In the genomic region with DNA sequence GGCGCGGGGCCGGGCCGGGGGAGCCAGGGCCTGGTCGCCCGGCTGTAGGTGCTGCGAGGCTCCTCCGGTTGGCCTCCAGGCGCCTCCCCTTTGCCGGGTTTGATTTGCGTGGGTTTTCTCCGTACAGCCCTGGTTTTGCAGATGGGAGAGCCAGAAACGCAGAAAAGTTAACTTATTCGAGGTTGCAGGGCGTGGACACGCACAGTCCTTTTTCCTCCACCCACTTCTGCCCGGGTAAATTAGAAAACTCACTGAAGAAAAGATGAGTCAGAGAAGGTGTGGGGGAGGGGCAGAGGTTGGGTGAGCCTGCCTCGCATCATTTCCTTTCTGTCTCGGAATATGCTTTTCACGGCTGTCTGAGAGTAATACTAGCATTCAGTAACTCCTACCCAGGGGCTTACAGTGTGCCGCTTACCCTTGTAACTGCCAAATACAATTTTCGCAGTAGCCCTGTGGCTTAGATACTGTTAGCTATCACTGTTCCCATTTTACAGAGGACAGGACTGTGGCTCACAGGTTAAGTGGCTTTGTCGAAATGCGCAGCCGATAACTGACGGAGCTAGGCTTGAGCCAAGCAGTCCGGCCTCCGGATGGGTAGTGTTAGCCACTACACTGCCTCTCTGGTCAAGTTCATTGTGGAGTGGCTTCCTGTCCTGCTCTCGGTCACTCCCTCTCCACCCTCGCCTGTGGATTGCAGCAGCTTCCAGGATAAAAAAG, we compare ENCODE assay signal across 8 cellular contexts. TPM values are rescaled to one million over a fixed set of nuclear protein-coding genes. Genes with fewer than 3 reads are reported as not detected.
A peak's percentile ranks its signal among the peaks of the same experiment; 100 is the strongest.
DNase-seq lines count a peak whose midpoint lies in the region; ATAC-seq and TF ChIP-seq lines count a peak whose summit lies in the region.

No MANE protein-coding gene starts in this region.

- DNase-seq in PC-3 (peak; percentile 97), fibroblast of mammary gland (ENCODE audit: low read depth) (peak; percentile 92), nephron progenitor cell (peak; percentile 40)
- DNase-seq in activated T-cell treated with anti-CD3 and anti-CD28 coated beads, Interleukin-2, amount 50 U/mL, for 24 hours = peak; percentile 86
- DNase-seq in stimulated activated naive CD4-positive, alpha-beta T cell treated with Interleukin-2 at 50 U/mL for 16 hours (lab: John Stamatoyannopoulos, UW) = peak; percentile 90

- peak overlapping the region; percentile 86 for H3K27ac ChIP-seq in 22Rv1
- H3K27ac ChIP-seq in PC-3 (ENCODE audit: low read length) = peak overlapping the region; percentile 96

- peak overlapping the region; percentile 83 for H3K4me2 ChIP-seq in PC-3 (ENCODE audit: low read length)

- peak overlapping the region; percentile 99 for H3K27ac Mint-ChIP-seq in activated T-cell treated with anti-CD3 and anti-CD28 coated beads, Interleukin-2, amount 50 U/mL, for 24 hours
- peak overlapping the region; percentile 58 for H3K27ac Mint-ChIP-seq in nephron progenitor cell

- H3K27me3 ChIP-seq in PC-3 (ENCODE audit: low read length) = no peaks in the 10 kb centered on the region

- no peaks in the 10 kb centered on the region for H3K9me2 ChIP-seq in PC-3 (replicated peaks; ENCODE audit: low read length)

- H4K20me1 ChIP-seq in PC-3 (ENCODE audit: low read length) = peaks cover 41% of the 10 kb centered on the region

- ATAC-seq in GM18517 (IDR thresholded peaks at IDR 0.05; ENCODE audit: unreplicated experiment) (peak; percentile 40), HG03097 (IDR thresholded peaks at IDR 0.05; ENCODE audit: low FRiP score, unreplicated experiment) (peak; percentile 24), PC-3 (peak; percentile 66)

- peaks cover 53% of the 10 kb centered on the region for H3K36me3 Mint-ChIP-seq in activated T-cell treated with anti-CD3 and anti-CD28 coated beads, Interleukin-2, amount 50 U/mL, for 24 hours (ENCODE audit: low read depth)
- peaks cover 22% of the 10 kb centered on the region for H3K36me3 Mint-ChIP-seq in nephron progenitor cell (ENCODE audit: low read depth)

- peaks cover 48% of the 10 kb centered on the region for H3K79me2 ChIP-seq in PC-3 (ENCODE audit: low read length)

- H3K4me3 ChIP-seq in PC-3 (ENCODE audit: low read length) (peak overlapping the region; percentile 76), fibroblast of mammary gland (ENCODE audit: control insufficient read depth, low read depth, low read length) (peak overlapping the region; percentile 91)

- TF ChIP-seq CTCF in 22Rv1 (IDR thresholded peaks at IDR 0.05) = no peak
- no peak for TF ChIP-seq CTCF in PC-3 (conservative IDR thresholded peaks at IDR 0.05; ENCODE audit: low read depth, low read length)
- TF ChIP-seq CTCF in fibroblast of mammary gland (conservative IDR thresholded peaks at IDR 0.05; ENCODE audit: control insufficient read depth, insufficient read depth, low read depth, low read length) = no peak
- no peak for TF ChIP-seq CTCF in nephron progenitor cell (IDR thresholded peaks at IDR 0.05)

- H3K36me3 ChIP-seq in PC-3 (ENCODE audit: low read depth, low read length) = peaks cover 36% of the 10 kb centered on the region

- no peaks in the 10 kb centered on the region for H3K9me3 Mint-ChIP-seq in activated T-cell treated with anti-CD3 and anti-CD28 coated beads, Interleukin-2, amount 50 U/mL, for 24 hours
- H3K9me3 Mint-ChIP-seq in nephron progenitor cell = peaks cover 4% of the 10 kb centered on the region

- H3K4me3 Mint-ChIP-seq in activated T-cell treated with anti-CD3 and anti-CD28 coated beads, Interleukin-2, amount 50 U/mL, for 24 hours = peak overlapping the region; percentile 97
- peak overlapping the region; percentile 96 for H3K4me3 Mint-ChIP-seq in nephron progenitor cell

- CTCF ChIA-PET in PC-3 (lab: Charles Lee) = no interaction called here

- H3K9me3 ChIP-seq in PC-3 (ENCODE audit: low read length) = no peaks in the 10 kb centered on the region

- POLR2A ChIA-PET in PC-3 (lab: Charles Lee; ENCODE audit: unreplicated experiment) = no interaction called here

- peak overlapping the region; percentile 50 for H2AFZ ChIP-seq in PC-3 (ENCODE audit: low read length)

- TSS peak; percentile 76 for BruUV-seq in PC-3 (replicated peaks; lab: Mats Ljungman, UMichigan)

- H3K4me1 Mint-ChIP-seq in activated T-cell treated with anti-CD3 and anti-CD28 coated beads, Interleukin-2, amount 50 U/mL, for 24 hours (ENCODE audit: low read depth) = peaks cover 49% of the 10 kb centered on the region
- H3K4me1 Mint-ChIP-seq in nephron progenitor cell = peaks cover 38% of the 10 kb centered on the region

- no peaks in the 10 kb centered on the region for H3F3A ChIP-seq in PC-3 (ENCODE audit: low read length, unreplicated experiment)

- intact Hi-C loops in PC-3 (cut with micrococcal nuclease) = loop anchor here (1.0 kb wide), 2 partner anchors 29 to 66 kb away; a partner anchor contains a TSS

- peaks cover 22% of the 10 kb centered on the region for H3K4me1 ChIP-seq in PC-3 (ENCODE audit: insufficient read depth, low read length)

- H3K9ac ChIP-seq in PC-3 (ENCODE audit: low read length) = peak overlapping the region; percentile 99

- no peaks in the 10 kb centered on the region for H3K27me3 Mint-ChIP-seq in activated T-cell treated with anti-CD3 and anti-CD28 coated beads, Interleukin-2, amount 50 U/mL, for 24 hours
- peaks cover 19% of the 10 kb centered on the region for H3K27me3 Mint-ChIP-seq in nephron progenitor cell (ENCODE audit: low read depth, poor library complexity)

RNA-seq across cellular contexts. Expression of a gene that starts 0.8 kb away (rescaled TPM):
- 79.5 and 93.9 TPM in 2 replicates for total RNA-seq in PC-3 (2014; rRNA removed)

Comparison
In these comparisons a context has a peak if more than half of its experiments do, and no peak if none do; other contexts are left out.
1. Peak in every context shown above with its lines: DNase-seq, ATAC-seq, H3K4me3 ChIP-seq and H3K27ac ChIP-seq.
2. DNase-seq: peak in every context shown above with its lines; median percentile 97 in PC-3; 92 in fibroblast of mammary gland; 90 in stimulated activated naive CD4-positive, alpha-beta T cell treated with Interleukin-2 at 50 U/mL for 16 hours; 86 in activated T-cell treated with anti-CD3 and anti-CD28 coated beads, Interleukin-2, amount 50 U/mL, for 24 hours; 40 in nephron progenitor cell.